19 cellular contexts compared by ENCODE assay signal in genomic region chr13:100014621-100015020, GRCh38. TPM values are rescaled to one million over a fixed set of nuclear protein-coding genes. Genes with fewer than 3 reads are reported as not detected.
DNase-seq lines count a peak whose midpoint lies in the region; ATAC-seq and TF ChIP-seq lines count a peak whose summit lies in the region.
"Had no signal": no experiment of that assay in that cellular context is flagged by ENCODE, and none has a peak within 500 bp of the region (broad histone marks: within the 10 kb centered on the region; RNA-seq: fewer than 3 reads in every experiment).

No MANE protein-coding gene starts in this region.

- ATAC-seq in HG03108 (IDR thresholded peaks at IDR 0.05; ENCODE audit: unreplicated experiment): no peak
- ATAC-seq in HG02973 (IDR thresholded peaks at IDR 0.05; ENCODE audit: unreplicated experiment): no peak
- ATAC-seq: GM23338, HCT116 had no signal

- no peaks in the 10 kb centered on the region for H4K20me1 ChIP-seq in osteoblast (ENCODE audit: insufficient read depth, low read length)
- H4K20me1 ChIP-seq: BLaER1 had no signal

- H3K4me2 ChIP-seq in osteoblast (ENCODE audit: insufficient read depth, low read length): no peak overlapping the region
- H3K4me2 ChIP-seq: BLaER1, GM23338 had no signal

- H3K4me3 Mint-ChIP-seq in immature natural killer cell: no peak overlapping the region
- H3K4me3 Mint-ChIP-seq: CD14-positive monocyte; CD4-positive, alpha-beta memory T cell; GM23338; HFFc6 had no signal

- no peaks in the 10 kb centered on the region for H3K4me1 ChIP-seq in osteoblast (ENCODE audit: insufficient read depth, low read length)
- H3K4me1 ChIP-seq: BLaER1 had no signal

- H3K9me3 Mint-ChIP-seq in immature natural killer cell: no peaks in the 10 kb centered on the region
- H3K9me3 Mint-ChIP-seq: HFFc6 had no signal

- H3K4me3 ChIP-seq in choroid plexus epithelial cell (ENCODE audit: low read depth, low read length): no peak overlapping the region
- H3K4me3 ChIP-seq in osteoblast (ENCODE audit: insufficient read depth, low read length): no peak overlapping the region
- H3K4me3 ChIP-seq: BLaER1, GM23338 had no signal

- peaks cover 7% of the 10 kb centered on the region for H3K27me3 ChIP-seq in osteoblast (ENCODE audit: insufficient read depth, low read length)
- H3K27me3 ChIP-seq: BLaER1 had no signal

- no peaks in the 10 kb centered on the region for H3K79me2 ChIP-seq in osteoblast (ENCODE audit: insufficient read depth, low read length)

- H3K36me3 Mint-ChIP-seq in immature natural killer cell: no peaks in the 10 kb centered on the region
- H3K36me3 Mint-ChIP-seq: CD14-positive monocyte; CD4-positive, alpha-beta memory T cell had no signal

- DNase-seq in EH (ENCODE audit: low read depth) (peak; percentile 23), M059J (ENCODE audit: low read depth) (peak; percentile 14), choroid plexus epithelial cell (ENCODE audit: low read depth) (peak; percentile 52), osteoblast (ENCODE audit: insufficient read length, low spot score, missing footprints) (peak; percentile 30), immature natural killer cell (no peak)
- DNase-seq: 8988T; CD4-positive, alpha-beta memory T cell; DMS153; DMS79; H7; HFFc6 had no signal

- no peaks in the 10 kb centered on the region for H3K36me3 ChIP-seq in osteoblast (ENCODE audit: insufficient read depth, low read length)
- H3K36me3 ChIP-seq: BLaER1 had no signal

- H2AFZ ChIP-seq in osteoblast (ENCODE audit: low read length): no peak overlapping the region
- H2AFZ ChIP-seq: GM23338 had no signal

- peaks cover 5 to 8% (median 5%) of the 10 kb centered on the region in 3 donors for H3K27me3 Mint-ChIP-seq in immature natural killer cell (ENCODE audit: low read depth in 3 of 3)

- no peaks in the 10 kb centered on the region for H3K9me3 ChIP-seq in osteoblast (ENCODE audit: low read depth, low read length)
- H3K9me3 ChIP-seq: BLaER1 had no signal

- no peak overlapping the region for H3K27ac ChIP-seq in osteoblast (ENCODE audit: low read depth, low read length)
- H3K27ac ChIP-seq: BLaER1, HL-60 had no signal

- H3K27ac Mint-ChIP-seq in immature natural killer cell: no peak overlapping the region
- H3K27ac Mint-ChIP-seq: CD14-positive monocyte; CD4-positive, alpha-beta memory T cell; GM23338; HFFc6 had no signal

- H3K4me1 Mint-ChIP-seq in immature natural killer cell: no peaks in the 10 kb centered on the region
- H3K4me1 Mint-ChIP-seq: CD14-positive monocyte; CD4-positive, alpha-beta memory T cell; GM23338 had no signal

- TF ChIP-seq CTCF in choroid plexus epithelial cell (conservative IDR thresholded peaks at IDR 0.05; ENCODE audit: low read depth, low read length): no peak
- no peak for TF ChIP-seq CTCF in osteoblast (IDR thresholded peaks at IDR 0.05; ENCODE audit: extremely low read depth, low read depth, low read length)

RNA-seq across cellular contexts. Expression of gene ZIC2, which starts 33.0 kb away (rescaled TPM):
- total RNA-seq in M059J (2014; rRNA removed; shearing (Covaris generic)): 0.05 and 0.44 TPM in 2 replicates
- not detected in 2 replicates for total RNA-seq in osteoblast
- polyA plus RNA-seq in immature natural killer cell: not detected
- total RNA-seq: CD4-positive, alpha-beta memory T cell had no signal
- polyA plus RNA-seq: AG04450; CD14-positive monocyte; CD4-positive, alpha-beta memory T cell had no signal

RNA-seq across cellular contexts. Expression of gene ZIC5, which starts 43.1 kb away (rescaled TPM):
- 0.07 TPM in 1 of 2 replicates, not detected in the other for total RNA-seq in M059J (2014; rRNA removed; shearing (Covaris generic))
- not detected in 2 replicates for total RNA-seq in osteoblast
- polyA plus RNA-seq in immature natural killer cell: not detected
- total RNA-seq: CD4-positive, alpha-beta memory T cell; HFFc6 had no signal
- polyA plus RNA-seq: AG04450; CD14-positive monocyte; CD4-positive, alpha-beta memory T cell had no signal

Comparison
In these comparisons a context has a peak if more than half of its experiments do, and no peak if none do; other contexts are left out.
1. DNase-seq: peak in EH (single experiment), M059J (single experiment), choroid plexus epithelial cell (single experiment) and osteoblast (single experiment); none in immature natural killer cell (0 of 3).